ENCODE assay signal across 10 cellular contexts in genomic region chr4:137545461-137545861, GRCh38. TPM values are rescaled to one million over a fixed set of nuclear protein-coding genes. Genes with fewer than 3 reads are reported as not detected.
DNase-seq lines count a peak whose midpoint lies in the region; ATAC-seq and TF ChIP-seq lines count a peak whose summit lies in the region.
"Had no signal": no experiment of that assay in that cellular context is flagged by ENCODE, and none has a peak within 500 bp of the region (broad histone marks: within the 10 kb centered on the region; RNA-seq: fewer than 3 reads in every experiment).

No MANE protein-coding gene starts in this region.

- H3K4me1 ChIP-seq in right cardiac atrium (ENCODE audit: control insufficient read depth, insufficient read depth, low read length) (peaks cover 4% of the 10 kb centered on the region), mammary epithelial cell (ENCODE audit: insufficient read depth, low read length) (no peaks in the 10 kb centered on the region)

- intact Hi-C loops in right cardiac atrium (cut with DNase I) (no loop called here), mammary epithelial cell (cut with micrococcal nuclease) (no loop called here)

- TF ChIP-seq CTCF in mammary epithelial cell (conservative IDR thresholded peaks at IDR 0.05 in 1 of 2, IDR thresholded peaks at IDR 0.05 in 1 of 2; ENCODE audit: extremely low read depth in 1 of 2, insufficient read depth in 1 of 2, low read depth in 1 of 2, low read length in 2 of 2) = no peak

- H2AFZ ChIP-seq in mammary epithelial cell (ENCODE audit: low read depth, low read length) = no peak overlapping the region

- no peak overlapping the region for H3K4me3 ChIP-seq in right cardiac atrium (ENCODE audit: low read length)
- H3K4me3 ChIP-seq in mammary epithelial cell (replicated peaks in 1 of 3; ENCODE audit: insufficient read depth in 1 of 3, low read depth in 2 of 3, low read length in 3 of 3) = no peak overlapping the region

- no peak overlapping the region for H3K9ac ChIP-seq in mammary epithelial cell (ENCODE audit: insufficient read depth, low read length)

- DNase-seq in HCEC 1CT (peak; percentile 70), amniotic epithelial cell (ENCODE audit: low read depth) (peak; percentile 98), right cardiac atrium (no peak), smooth muscle cell of the brain vasculature (ENCODE audit: low read depth, low spot score) (peak; percentile 71), NCI-H524 treated with DMSO at 0.1 percent for 48 hours (lab: John Stamatoyannopoulos, UW) (no peak), mammary epithelial cell (no peak)
- DNase-seq: activated naive CD8-positive, alpha-beta T cell treated with anti-CD3 and anti-CD28 coated beads for 36 hours; NCI-H1694 treated with DMSO at 0.1 percent for 48 hours; stimulated activated naive CD4-positive, alpha-beta T cell treated with Interleukin-2 at 50 U/mL for 16 hours had no signal

- peak overlapping the region; percentile 26 for H3K27ac ChIP-seq in right cardiac atrium (ENCODE audit: low read length)
- no peak overlapping the region for H3K27ac ChIP-seq in mammary epithelial cell (ENCODE audit: insufficient read depth, low read depth, low read length)

- no peak overlapping the region for H3K4me2 ChIP-seq in mammary epithelial cell (ENCODE audit: insufficient read depth, low read depth, low read length)

- CTCF ChIA-PET in mammary epithelial cell (lab: Charles Lee; ENCODE audit: low non-redundant PET) = interaction anchor here (0.6 kb wide), 1 partner anchor 262 kb away, joined by 4 read pairs; no protein-coding TSS in a partner anchor

- dilution Hi-C loops in mammary epithelial cell (cut with HindIII; ENCODE audit: low sequenced_read_pairs) = no loop called here

- H3K27me3 ChIP-seq in right cardiac atrium (ENCODE audit: control insufficient read depth, insufficient read depth) (no peaks in the 10 kb centered on the region), mammary epithelial cell (ENCODE audit: insufficient read depth, low read length) (no peaks in the 10 kb centered on the region)

- H3K9me3 ChIP-seq in right cardiac atrium (ENCODE audit: control insufficient read depth, low read length) (no peaks in the 10 kb centered on the region), mammary epithelial cell (replicated peaks; ENCODE audit: insufficient read depth, low read length) (no peaks in the 10 kb centered on the region)

- H3K36me3 ChIP-seq in mammary epithelial cell (ENCODE audit: insufficient read depth, low read length) = no peaks in the 10 kb centered on the region

- in situ Hi-C loops in mammary epithelial cell (cut with MboI; ENCODE audit: low sequenced_read_pairs in 2 of 2) = no loop called here

- WGBS in right cardiac atrium = 44% methylated on average over 4 of the region's 4 CpGs
- 78% methylated on average over 4 of the region's 4 CpGs for WGBS in mammary epithelial cell (ENCODE audit: low coverage, missing lambda C conversion rate)

- no peaks in the 10 kb centered on the region for H4K20me1 ChIP-seq in mammary epithelial cell (ENCODE audit: insufficient read depth, low read length)

- BruUV-seq in mammary epithelial cell (replicated peaks; lab: Mats Ljungman, UMichigan) = no TSS peak

- peak; percentile 64 to 82 for ATAC-seq in right cardiac atrium
- ATAC-seq in GM18861 (IDR thresholded peaks at IDR 0.05; ENCODE audit: unreplicated experiment) = no peak

- no peaks in the 10 kb centered on the region for H3K79me2 ChIP-seq in mammary epithelial cell (ENCODE audit: insufficient read depth, low read length)

RNA-seq across cellular contexts. Expression of gene PCDH18, which starts 13.2 kb away (rescaled TPM):
- total RNA-seq in right cardiac atrium (1 to 10 TPM; 2.7 to 6.4 (median 4.5) TPM), mammary epithelial cell (1 to 10 TPM in 1 of 2 donors, under 1 TPM in 1; 0.12 to 1.2 TPM)
- polyA plus RNA-seq in right cardiac atrium (2.4 TPM), mammary epithelial cell (0.01 TPM)
- polyA minus RNA-seq in mammary epithelial cell = not detected

Comparison
In these comparisons a context has a peak if more than half of its experiments do, and no peak if none do; other contexts are left out.
1. DNase-seq: peak in HCEC 1CT (single experiment), amniotic epithelial cell (single experiment) and smooth muscle cell of the brain vasculature (single experiment); none in right cardiac atrium (0 of 3), NCI-H524 treated with DMSO at 0.1 percent for 48 hours (single experiment) and mammary epithelial cell (single experiment).